ENCODE assay signal across 11 cellular contexts in genomic region chr7:138398857-138399256, GRCh38.
"Had no signal": no experiment of that assay in that cellular context is flagged by ENCODE, and none has a peak within 500 bp of the region (broad histone marks: within the 10 kb centered on the region; RNA-seq: fewer than 3 reads in every experiment).

No MANE protein-coding gene starts in this region.

- ATAC-seq: GM23338, HCT116 had no signal

- FAIRE-seq: H1, H54 had no signal

- H3K4me3 Mint-ChIP-seq: GM23338, H9, HFFc6 had no signal

- H3K4me3 ChIP-seq: GM23248, GM23338, HAP-1 had no signal

- H3K27ac ChIP-seq: GM23248 had no signal

- H3K9ac ChIP-seq: GM23248 had no signal

- H3K4me2 ChIP-seq: GM23338 had no signal

- DNase-seq: GM23248, GOT3, H7, H9, HCEC 1CT, HFFc6 had no signal

- H3K27ac Mint-ChIP-seq: GM23338, H9, HFFc6 had no signal

- H3K9me3 ChIP-seq: HAP-1 had no signal

- H2AFZ ChIP-seq: GM23248 had no signal

- H3K36me3 ChIP-seq: HAP-1 had no signal
